Comparison of ENCODE assay signal across 8 cellular contexts in the genomic region with DNA sequence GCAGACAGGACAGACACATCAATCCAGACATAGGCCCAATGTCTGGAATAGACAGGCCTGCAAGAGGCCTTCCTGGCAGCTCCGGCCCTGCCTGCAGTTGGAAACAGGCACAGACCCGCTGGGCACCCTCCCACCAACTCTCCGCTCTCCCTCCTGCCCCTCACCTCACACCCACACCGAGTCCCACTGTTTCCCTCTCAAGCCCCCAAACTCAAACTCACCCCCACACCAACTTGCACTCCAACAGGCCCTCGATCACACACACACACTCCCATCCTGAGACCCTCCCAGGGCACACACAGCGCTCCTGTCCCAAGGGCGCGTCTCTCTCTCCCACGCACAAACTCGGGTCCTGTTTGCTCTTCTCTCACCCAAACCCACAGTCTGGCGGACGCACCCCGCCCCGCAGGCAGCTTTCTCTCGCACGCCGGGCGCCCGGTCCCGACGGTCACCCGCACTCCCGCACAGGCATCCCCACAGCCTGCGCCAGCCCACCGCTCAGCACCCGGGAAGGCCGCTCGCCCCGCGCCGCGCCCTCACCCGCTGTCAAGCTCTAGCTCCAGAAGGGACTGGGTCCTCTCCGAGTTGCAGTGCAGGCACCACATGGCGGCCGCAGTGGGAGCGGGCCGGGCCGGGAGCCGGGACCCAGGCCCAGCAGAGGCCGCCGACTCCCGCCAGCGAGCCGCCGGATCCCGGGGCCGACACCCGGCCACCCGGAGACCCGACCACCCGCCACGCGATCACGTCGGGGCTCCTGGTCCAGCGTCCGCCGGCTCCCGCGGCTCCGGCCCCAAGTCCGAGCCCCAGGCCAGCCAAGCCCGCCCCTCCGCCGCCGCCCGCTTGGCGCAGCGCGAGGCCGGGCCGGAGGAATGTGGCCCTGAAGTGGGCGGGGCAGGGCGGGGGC.
DNase-seq lines count a peak whose midpoint lies in the region; ATAC-seq and TF ChIP-seq lines count a peak whose summit lies in the region.

No MANE protein-coding gene starts in this region.

- DNase-seq in activated naive CD4-positive, alpha-beta T cell treated with Interleukin-2 at 50 U/mL for 16 hours, result peak; percentile 22
- DNase-seq in left ventricle myocardium superior (peak; percentile 40), sigmoid colon (no peak), NCI-H345 (lab: John Stamatoyannopoulos, UW) (no peak), GF-D8 (lab: John Stamatoyannopoulos, UW) (no peak)

- H3K4me3 ChIP-seq in sigmoid colon, result peak overlapping the region; percentile 73 to 97 (median 85)

- intact Hi-C loops in left ventricle myocardium superior (cut with micrococcal nuclease) (no loop called here), sigmoid colon (cut with DNase I) (loop anchor here (2.0 to 5.0 kb wide), 2 partner anchors 28 to 75 kb away; no protein-coding TSS in a partner anchor)

- H3K9me3 ChIP-seq in sigmoid colon, result no peaks in the 10 kb centered on the region

- H3K27me3 ChIP-seq in sigmoid colon, result no peaks in the 10 kb centered on the region

- 3 to 5% methylated on average over 75 of the region's 75 CpGs for whole genome bisulfite sequencing in sigmoid colon, 2 donors

- no peak for TF ChIP-seq POLR2A in sigmoid colon (IDR thresholded peaks at IDR 0.05)

- ATAC-seq in GM19023 (IDR thresholded peaks at IDR 0.05; ENCODE audit: unreplicated experiment), result peak; percentile 22
- ATAC-seq in HG03196 (IDR thresholded peaks at IDR 0.05; ENCODE audit: unreplicated experiment), result peak; percentile 49
- peak; percentile 9 for ATAC-seq in left ventricle myocardium superior

- no peak for TF ChIP-seq EP300 in sigmoid colon (IDR thresholded peaks at IDR 0.05)

- 0 out of 2 replicates have a peak, but pooled peaks have one; percentile 6 for TF ChIP-seq CTCF in 22Rv1 (IDR thresholded peaks at IDR 0.05)
- TF ChIP-seq CTCF in sigmoid colon (IDR thresholded peaks at IDR 0.05), result no peak

- peak overlapping the region; percentile 83 for H3K27ac ChIP-seq in 22Rv1
- peak overlapping the region; percentile 82 to 84 (median 82) for H3K27ac ChIP-seq in sigmoid colon

- H3K36me3 ChIP-seq in sigmoid colon, result no peaks in the 10 kb centered on the region

- peaks cover 0 to 66% (median 55%) of the 10 kb centered on the region in 4 donors for H3K4me1 ChIP-seq in sigmoid colon

Comparison
In these comparisons a context has a peak if more than half of its experiments do, and no peak if none do; other contexts are left out.
1. DNase-seq: peak in activated naive CD4-positive, alpha-beta T cell treated with Interleukin-2 at 50 U/mL for 16 hours (single experiment) and left ventricle myocardium superior (single experiment); none in sigmoid colon (single experiment), NCI-H345 (single experiment) and GF-D8 (single experiment).
2. Peak in every context shown above with its lines, with median percentiles within 50 percentile points of each other: ATAC-seq.